Comparison of ENCODE assay signal across 25 cellular contexts in genomic region chr10:33937259-33937658, GRCh38.
"Had no signal": no experiment of that assay in that cellular context is flagged by ENCODE, and none has a peak within 500 bp of the region (broad histone marks: within the 10 kb centered on the region; RNA-seq: fewer than 3 reads in every experiment).

No MANE protein-coding gene starts in this region.

- H3K27ac ChIP-seq: adrenal gland, ascending aorta, breast epithelium, esophagus muscularis mucosa, gastrocnemius medialis, neutrophil, ovary, prostate gland, right atrium auricular region, thyroid gland had no signal

- DNase-seq: activated naive CD4-positive, alpha-beta T cell; activated T-cell treated with anti-CD3 and anti-CD28 coated beads, Interleukin-2, amount 50 U/mL, for 1 hour; adrenal gland; effector memory CD4-positive, alpha-beta T cell; gastrocnemius medialis; left cardiac atrium; naive B cell; ovary; stimulated activated CD4-positive, alpha-beta T cell treated with anti-CD3 and anti-CD28 coated beads, Interleukin-12 subunit alpha, Interleukin-12 subunit beta, amount 100 ng/mL, for 4 hours; stimulated activated CD4-positive, alpha-beta T cell treated with anti-CD3 and anti-CD28 coated beads, Interleukin-4, amount 100 ng/mL, for 4 hours; substantia nigra; thyroid gland had no signal

- H3K4me1 ChIP-seq: adrenal gland, ascending aorta, breast epithelium, esophagus muscularis mucosa, gastrocnemius medialis, prostate gland, right atrium auricular region, thyroid gland had no signal

- H3K36me3 ChIP-seq: adrenal gland, ascending aorta, breast epithelium, esophagus muscularis mucosa, gastrocnemius medialis, neutrophil, ovary, prostate gland, right atrium auricular region, thyroid gland had no signal

- H3K36me3 Mint-ChIP-seq: activated naive CD8-positive, alpha-beta T cell; memory B cell; naive B cell; WTC11 had no signal

- H3K27me3 Mint-ChIP-seq: central memory CD8-positive, alpha-beta T cell; naive B cell; stimulated activated naive CD8-positive, alpha-beta T cell treated with anti-CD3 and anti-CD28 coated beads, Interleukin-15, Interleukin-2, amounts not matched to agents 100 ng/mL and 50 ng/mL, for 24 hours had no signal

- FAIRE-seq: colon, endothelial cell of umbilical vein had no signal

- H3K27ac Mint-ChIP-seq: activated naive CD8-positive, alpha-beta T cell; memory B cell; naive B cell; stimulated activated naive CD8-positive, alpha-beta T cell treated with anti-CD3 and anti-CD28 coated beads, Interleukin-15, Interleukin-2, amounts not matched to agents 100 ng/mL and 50 ng/mL, for 24 hours; WTC11 had no signal

- ATAC-seq: gastrocnemius medialis, left cardiac atrium, WTC11 had no signal

- H3K4me3 Mint-ChIP-seq: activated naive CD8-positive, alpha-beta T cell; central memory CD8-positive, alpha-beta T cell; memory B cell; naive B cell; stimulated activated naive CD8-positive, alpha-beta T cell treated with anti-CD3 and anti-CD28 coated beads, Interleukin-15, Interleukin-2, amounts not matched to agents 100 ng/mL and 50 ng/mL, for 24 hours; WTC11 had no signal

- H3K4me3 ChIP-seq: adrenal gland, ascending aorta, breast epithelium, esophagus muscularis mucosa, gastrocnemius medialis, ovary, prostate gland, right atrium auricular region, thyroid gland had no signal

- H3K4me1 Mint-ChIP-seq: central memory CD8-positive, alpha-beta T cell; memory B cell; naive B cell had no signal

- H3K9me3 ChIP-seq: adrenal gland, ascending aorta, breast epithelium, esophagus muscularis mucosa, gastrocnemius medialis, neutrophil, ovary, prostate gland, right atrium auricular region, thyroid gland had no signal

- H3K27me3 ChIP-seq: adrenal gland, ascending aorta, breast epithelium, esophagus muscularis mucosa, gastrocnemius medialis, neutrophil, ovary, right atrium auricular region, thyroid gland had no signal

- H3K9me3 Mint-ChIP-seq: central memory CD8-positive, alpha-beta T cell; stimulated activated naive CD8-positive, alpha-beta T cell treated with anti-CD3 and anti-CD28 coated beads, Interleukin-15, Interleukin-2, amounts not matched to agents 100 ng/mL and 50 ng/mL, for 24 hours had no signal
